ENCODE assay signal across 4 cellular contexts in the genomic region with DNA sequence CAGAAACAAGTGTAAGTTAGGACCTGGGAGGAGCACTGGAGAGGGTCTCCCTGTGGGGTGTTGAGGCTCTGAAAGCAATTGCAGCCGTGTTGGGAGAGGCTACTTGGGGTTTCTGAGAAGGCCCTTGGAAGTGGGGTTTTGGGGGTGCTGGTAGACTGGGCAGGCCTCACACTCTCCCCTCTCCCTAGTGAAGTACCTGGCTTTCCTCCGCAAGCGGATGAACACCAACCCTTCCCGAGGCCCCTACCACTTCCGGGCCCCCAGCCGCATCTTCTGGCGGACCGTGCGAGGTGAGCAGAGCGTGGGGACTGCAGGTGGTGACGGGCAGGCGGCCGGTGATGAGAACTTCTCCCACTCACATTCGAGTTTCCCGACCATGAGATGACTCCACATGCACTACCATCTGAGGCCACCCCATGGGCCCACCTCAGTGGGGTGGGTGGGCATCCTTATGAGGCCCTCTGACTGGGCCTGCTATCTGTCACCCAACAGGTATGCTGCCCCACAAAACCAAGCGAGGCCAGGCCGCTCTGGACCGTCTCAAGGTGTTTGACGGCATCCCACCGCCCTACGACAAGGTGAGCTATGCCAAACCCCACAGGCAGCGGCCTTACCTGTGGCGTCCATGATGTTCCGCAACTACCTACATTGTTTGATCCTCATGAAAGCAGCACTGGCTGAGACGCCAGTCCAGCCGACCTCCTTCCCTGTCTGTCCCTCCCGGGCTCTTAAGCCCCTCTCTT. TPM values are rescaled to one million over a fixed set of nuclear protein-coding genes. Genes with fewer than 3 reads are reported as not detected.
DNase-seq lines count a peak whose midpoint lies in the region.

No MANE protein-coding gene starts in this region.

- H3K27me3 Mint-ChIP-seq in IgD-negative memory B cell = no peaks in the 10 kb centered on the region

- H3K4me3 ChIP-seq in iPS-18c (ENCODE audit: insufficient read depth, low read depth, low read length) = 0 out of 2 replicates have a peak overlapping the region, but pooled peaks have one; percentile 99

- H3K36me3 Mint-ChIP-seq in IgD-negative memory B cell = peaks cover 8% of the 10 kb centered on the region

- peaks cover 0 to 2% (median 0%) of the 10 kb centered on the region in 3 donors for H3K9me3 Mint-ChIP-seq in IgD-negative memory B cell

- H3K9me3 ChIP-seq in iPS-18c (ENCODE audit: control insufficient read depth, insufficient read depth, low read length) = no peaks in the 10 kb centered on the region

- H3K4me3 Mint-ChIP-seq in IgD-negative memory B cell = peak overlapping the region; percentile 82 to 99 (median 97)

- H3K4me1 Mint-ChIP-seq in IgD-negative memory B cell = peaks cover 24 to 26% (median 26%) of the 10 kb centered on the region in 3 donors

- peak overlapping the region; percentile 92 to 98 (median 97) for H3K27ac Mint-ChIP-seq in IgD-negative memory B cell

- DNase-seq in hypothalamus (lab: John Stamatoyannopoulos, UW) (no peak), NCI-H146 treated with DMSO at 0.1 percent for 48 hours (lab: John Stamatoyannopoulos, UW; ENCODE audit: unreplicated experiment) (no peak)

RNA-seq across cellular contexts. Expression of gene RPL13A, which starts 3.0 kb away (rescaled TPM):
- 3,792 TPM for polyA plus RNA-seq in IgD-negative memory B cell

RNA-seq across cellular contexts. Expression of gene RPS11, which starts 5.8 kb away (rescaled TPM):
- 3,702 TPM for polyA plus RNA-seq in IgD-negative memory B cell

RNA-seq across cellular contexts. Expression of gene FLT3LG, which starts 16.4 kb away (rescaled TPM):
- polyA plus RNA-seq in IgD-negative memory B cell = 24.3 TPM

RNA-seq across cellular contexts. Expression of gene FCGRT, which starts 22.0 kb away (rescaled TPM):
- polyA plus RNA-seq in IgD-negative memory B cell = 60.8 TPM

RNA-seq across cellular contexts. Expression of gene RCN3, which starts 37.3 kb away (rescaled TPM):
- 3.1 TPM for polyA plus RNA-seq in IgD-negative memory B cell
